In genomic region chr9:13576101-13576500, GRCh38 we compare ENCODE assay signal across 16 cellular contexts.
"Had no signal": no experiment of that assay in that cellular context is flagged by ENCODE, and none has a peak within 500 bp of the region (broad histone marks: within the 10 kb centered on the region; RNA-seq: fewer than 3 reads in every experiment).

No MANE protein-coding gene starts in this region.

- H3K36me3 Mint-ChIP-seq: memory B cell, naive B cell had no signal

- H3K27ac Mint-ChIP-seq: effector memory CD8-positive, alpha-beta T cell; memory B cell; naive B cell; nephron progenitor cell had no signal

- H3K9me3 ChIP-seq: heart left ventricle, lower lobe of right lung, sigmoid colon had no signal

- H3K4me1 Mint-ChIP-seq: central memory CD8-positive, alpha-beta T cell; memory B cell; naive B cell; nephron progenitor cell had no signal

- H3K9me3 Mint-ChIP-seq: memory B cell had no signal

- ATAC-seq: effector memory CD8-positive, alpha-beta T cell had no signal

- H3K4me3 Mint-ChIP-seq: central memory CD8-positive, alpha-beta T cell; effector memory CD8-positive, alpha-beta T cell; memory B cell; naive B cell; nephron progenitor cell had no signal

- H3K4me3 ChIP-seq: heart left ventricle, lower lobe of right lung, sigmoid colon, skin epidermis had no signal

- DNase-seq: effector memory CD8-positive, alpha-beta T cell; erythroblast; hypothalamus; islet precursor cell; lower lobe of right lung; midbrain; naive B cell; nephron progenitor cell; posterior cingulate gyrus; sigmoid colon; stimulated activated CD4-positive, alpha-beta T cell treated with anti-CD3 and anti-CD28 coated beads, Interleukin-12 subunit alpha, Interleukin-12 subunit beta, amount 100 ng/mL, for 4 hours; stimulated activated naive CD4-positive, alpha-beta T cell treated with Interleukin-2 at 50 U/mL for 16 hours had no signal

- H3K27me3 ChIP-seq: heart left ventricle, sigmoid colon had no signal

- H3K4me1 ChIP-seq: lower lobe of right lung, sigmoid colon had no signal

- H3K27me3 Mint-ChIP-seq: central memory CD8-positive, alpha-beta T cell; effector memory CD8-positive, alpha-beta T cell; memory B cell; naive B cell had no signal

- H3K27ac ChIP-seq: lower lobe of right lung, sigmoid colon, skin epidermis had no signal

- H3K36me3 ChIP-seq: heart left ventricle, lower lobe of right lung, sigmoid colon had no signal
